28 cellular contexts compared by ENCODE assay signal in the genomic region with DNA sequence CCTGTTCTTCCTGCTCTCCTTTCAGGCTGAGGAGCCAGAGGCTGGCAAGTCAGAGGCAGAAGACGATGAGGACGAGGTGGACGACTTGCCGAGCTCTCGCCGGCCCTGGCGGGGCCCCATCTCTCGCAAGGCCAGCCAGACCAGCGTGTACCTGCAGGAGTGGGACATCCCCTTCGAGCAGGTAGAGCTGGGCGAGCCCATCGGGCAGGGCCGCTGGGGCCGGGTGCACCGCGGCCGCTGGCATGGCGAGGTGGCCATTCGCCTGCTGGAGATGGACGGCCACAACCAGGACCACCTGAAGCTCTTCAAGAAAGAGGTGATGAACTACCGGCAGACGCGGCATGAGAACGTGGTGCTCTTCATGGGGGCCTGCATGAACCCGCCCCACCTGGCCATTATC.
"Had no signal": no experiment of that assay in that cellular context is flagged by ENCODE, and none has a peak within 500 bp of the region (broad histone marks: within the 10 kb centered on the region; RNA-seq: fewer than 3 reads in every experiment).

No MANE protein-coding gene starts in this region.

- FAIRE-seq: colon, endometrium, endothelial cell of umbilical vein, frontal cortex had no signal

- H3K27ac ChIP-seq: colonic mucosa, coronary artery, dorsolateral prefrontal cortex, epithelial cell of prostate, esophagus muscularis mucosa, esophagus squamous epithelium, foreskin keratinocyte, gastrocnemius medialis, gastroesophageal sphincter, heart left ventricle, heart right ventricle had no signal

- ATAC-seq: effector memory CD8-positive, alpha-beta T cell; esophagus mucosa; foreskin keratinocyte; gastrocnemius medialis; gastroesophageal sphincter; heart left ventricle; heart right ventricle had no signal

- H3K27me3 ChIP-seq: colonic mucosa, dorsolateral prefrontal cortex, esophagus muscularis mucosa, esophagus squamous epithelium, foreskin keratinocyte, gastrocnemius medialis, gastroesophageal sphincter, heart left ventricle, heart right ventricle had no signal

- H3K4me3 ChIP-seq: colonic mucosa, coronary artery, dorsolateral prefrontal cortex, esophagus muscularis mucosa, esophagus squamous epithelium, gastrocnemius medialis, gastroesophageal sphincter, heart left ventricle, heart right ventricle had no signal

- H3K9me3 ChIP-seq: colonic mucosa, esophagus muscularis mucosa, esophagus squamous epithelium, gastrocnemius medialis, gastroesophageal sphincter, heart left ventricle, heart right ventricle had no signal

- H3K36me3 ChIP-seq: colonic mucosa had no signal

- H3K4me1 ChIP-seq: colonic mucosa, foreskin keratinocyte had no signal

- DNase-seq: colonic mucosa; cortex of kidney; dermis blood vessel endothelial cell; dorsolateral prefrontal cortex; effector CD4-positive, alpha-beta T cell; effector CD8-positive, alpha-beta T cell; effector memory CD4-positive, alpha-beta T cell; effector memory CD8-positive, alpha-beta T cell; endodermal cell; erythroblast; esophagus squamous epithelium; foreskin fibroblast; foreskin keratinocyte; foreskin melanocyte; gastrocnemius medialis; glutamatergic neuron; head of caudate nucleus; heart right ventricle had no signal
